1 cellular context compared by ENCODE assay signal in the genomic region with DNA sequence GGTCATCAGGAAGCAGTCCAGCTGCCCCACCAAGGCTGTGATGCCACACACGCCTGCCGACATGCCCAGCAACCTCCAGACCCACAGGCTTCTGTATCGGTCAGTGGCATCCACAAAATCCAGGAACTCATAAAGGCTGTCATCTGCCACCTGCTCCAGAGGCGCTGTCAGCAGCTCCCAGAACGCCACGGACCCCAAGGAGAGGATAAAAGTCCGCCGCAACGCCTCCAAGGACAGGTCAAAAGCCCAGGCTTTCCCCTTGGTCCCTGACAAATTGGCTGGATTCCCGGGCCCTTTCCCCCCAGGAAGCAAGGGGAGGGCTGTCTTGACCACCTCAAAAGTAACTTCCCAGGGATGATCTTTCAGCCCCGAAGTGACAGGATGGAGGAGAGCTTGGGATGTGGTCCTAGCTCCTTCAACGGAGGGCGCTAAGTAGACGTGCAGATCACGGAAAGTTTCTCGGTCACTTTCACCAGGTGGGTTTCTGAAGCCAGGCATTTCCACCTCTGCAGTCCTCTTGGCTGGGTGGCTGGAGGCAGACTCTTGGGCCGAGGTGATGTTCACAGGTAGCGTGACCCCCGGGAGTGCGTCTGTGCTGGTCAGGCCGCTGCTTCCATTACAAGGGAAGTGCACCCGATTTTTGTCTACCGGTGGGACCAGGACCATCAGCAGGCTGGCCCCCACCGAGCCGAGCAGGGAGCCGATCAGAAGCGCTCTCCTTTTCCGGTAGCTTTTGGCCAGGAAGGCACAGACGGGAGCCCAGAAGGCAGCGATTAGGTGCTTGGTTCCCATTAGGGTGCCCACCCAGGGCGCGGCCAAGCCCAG.
TF ChIP-seq lines count a peak whose summit lies in the region.

No MANE protein-coding gene starts in this region.

TF ChIP-seq in H1, 55 proteins besides CTCF, POLR2A, EP300 and RAD21:
- TF ChIP-seq JUN (IDR thresholded peaks at IDR 0.05; ENCODE audit: low read depth, low read length) (no peak), KDM4A (IDR thresholded peaks at IDR 0.05; ENCODE audit: low read depth, low read length, severe bottlenecking) (no peak), CHD2 (IDR thresholded peaks at IDR 0.05; ENCODE audit: low read length) (no peak), SP4 (IDR thresholded peaks at IDR 0.05; ENCODE audit: low read length) (no peak), CREB1 (IDR thresholded peaks at IDR 0.05) (no peak), BACH1 (IDR thresholded peaks at IDR 0.05; ENCODE audit: low read length) (no peak), CBX8 (IDR thresholded peaks at IDR 0.05; ENCODE audit: borderline replicate concordance, low read depth, low read length) (no peak), SP1 (IDR thresholded peaks at IDR 0.05; ENCODE audit: low read depth, low read length) (no peak), GTF2F1 (IDR thresholded peaks at IDR 0.05; ENCODE audit: borderline replicate concordance, low read depth, low read length) (no peak), TCF12 (IDR thresholded peaks at IDR 0.05; ENCODE audit: low read depth, low read length) (no peak), TBP (IDR thresholded peaks at IDR 0.05; ENCODE audit: low read depth, low read length) (no peak), SIX5 (IDR thresholded peaks at IDR 0.05; ENCODE audit: low read depth, low read length) (no peak), SIRT6 (IDR thresholded peaks at IDR 0.05; ENCODE audit: low read length) (no peak), SUZ12 (IDR thresholded peaks at IDR 0.05; ENCODE audit: low read length) (no peak), YY1 (IDR thresholded peaks at IDR 0.05; ENCODE audit: low read depth, low read length) (no peak), POU5F1 (IDR thresholded peaks at IDR 0.05; ENCODE audit: low read depth, low read length) (no peak), TEAD4 (IDR thresholded peaks at IDR 0.05; ENCODE audit: low read depth, low read length) (no peak)
- TF ChIP-seq, protein P1, sequence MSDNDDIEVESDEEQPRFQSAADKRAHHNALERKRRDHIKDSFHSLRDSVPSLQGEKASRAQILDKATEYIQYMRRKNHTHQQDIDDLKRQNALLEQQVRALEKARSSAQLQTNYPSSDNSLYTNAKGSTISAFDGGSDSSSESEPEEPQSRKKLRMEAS (IDR thresholded peaks at IDR 0.05) = no peak
